Comparison of ENCODE assay signal across 1 cellular context in the genomic region with DNA sequence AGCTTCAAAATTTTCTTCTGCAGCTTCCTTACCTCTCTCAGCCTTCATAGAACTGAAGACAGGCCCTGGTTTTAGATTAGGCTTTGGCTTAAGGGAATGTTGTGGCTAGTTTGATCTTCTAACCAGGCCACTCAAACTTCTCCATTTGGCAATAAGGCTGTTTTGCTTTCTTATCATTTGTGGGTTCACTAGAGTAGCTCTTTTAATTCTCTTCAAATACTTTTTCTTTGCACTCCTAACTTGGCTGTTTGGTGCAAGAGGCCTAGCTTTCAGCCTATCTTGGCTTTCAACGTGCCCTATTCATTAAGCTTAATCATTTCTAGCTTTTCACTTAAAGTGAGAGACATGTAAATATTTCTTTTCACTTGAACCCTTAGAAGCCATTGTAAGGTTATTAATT.
TF ChIP-seq lines count a peak whose summit lies in the region.

No MANE protein-coding gene starts in this region.

TF ChIP-seq in WTC11, 78 proteins besides CTCF, POLR2A, EP300 and RAD21 (continued from another document):
- TF ChIP-seq MXD4 (CRISPR knock-in tag; IDR thresholded peaks at IDR 0.05; ENCODE audit: borderline replicate concordance) (no peak), RELA (CRISPR knock-in tag; IDR thresholded peaks at IDR 0.05; ENCODE audit: borderline replicate concordance) (no peak), ZNF232 (CRISPR knock-in tag; IDR thresholded peaks at IDR 0.05) (no peak), GABPB1 (CRISPR knock-in tag; IDR thresholded peaks at IDR 0.05) (no peak)
- TF ChIP-seq, protein P1, sequence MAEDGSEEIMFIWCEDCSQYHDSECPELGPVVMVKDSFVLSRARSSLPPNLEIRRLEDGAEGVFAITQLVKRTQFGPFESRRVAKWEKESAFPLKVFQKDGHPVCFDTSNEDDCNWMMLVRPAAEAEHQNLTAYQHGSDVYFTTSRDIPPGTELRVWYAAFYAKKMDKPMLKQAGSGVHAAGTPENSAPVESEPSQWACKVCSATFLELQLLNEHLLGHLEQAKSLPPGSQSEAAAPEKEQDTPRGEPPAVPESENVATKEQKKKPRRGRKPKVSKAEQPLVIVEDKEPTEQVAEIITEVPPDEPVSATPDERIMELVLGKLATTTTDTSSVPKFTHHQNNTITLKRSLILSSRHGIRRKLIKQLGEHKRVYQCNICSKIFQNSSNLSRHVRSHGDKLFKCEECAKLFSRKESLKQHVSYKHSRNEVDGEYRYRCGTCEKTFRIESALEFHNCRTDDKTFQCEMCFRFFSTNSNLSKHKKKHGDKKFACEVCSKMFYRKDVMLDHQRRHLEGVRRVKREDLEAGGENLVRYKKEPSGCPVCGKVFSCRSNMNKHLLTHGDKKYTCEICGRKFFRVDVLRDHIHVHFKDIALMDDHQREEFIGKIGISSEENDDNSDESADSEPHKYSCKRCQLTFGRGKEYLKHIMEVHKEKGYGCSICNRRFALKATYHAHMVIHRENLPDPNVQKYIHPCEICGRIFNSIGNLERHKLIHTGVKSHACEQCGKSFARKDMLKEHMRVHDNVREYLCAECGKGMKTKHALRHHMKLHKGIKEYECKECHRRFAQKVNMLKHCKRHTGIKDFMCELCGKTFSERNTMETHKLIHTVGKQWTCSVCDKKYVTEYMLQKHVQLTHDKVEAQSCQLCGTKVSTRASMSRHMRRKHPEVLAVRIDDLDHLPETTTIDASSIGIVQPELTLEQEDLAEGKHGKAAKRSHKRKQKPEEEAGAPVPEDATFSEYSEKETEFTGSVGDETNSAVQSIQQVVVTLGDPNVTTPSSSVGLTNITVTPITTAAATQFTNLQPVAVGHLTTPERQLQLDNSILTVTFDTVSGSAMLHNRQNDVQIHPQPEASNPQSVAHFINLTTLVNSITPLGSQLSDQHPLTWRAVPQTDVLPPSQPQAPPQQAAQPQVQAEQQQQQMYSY (CRISPR knock-in tag; IDR thresholded peaks at IDR 0.05): no peak
